23 cellular contexts compared by ENCODE assay signal in genomic region chr13:109009756-109010155, GRCh38.
DNase-seq lines count a peak whose midpoint lies in the region; ATAC-seq and TF ChIP-seq lines count a peak whose summit lies in the region.
"Had no signal": no experiment of that assay in that cellular context is flagged by ENCODE, and none has a peak within 500 bp of the region (broad histone marks: within the 10 kb centered on the region; RNA-seq: fewer than 3 reads in every experiment).

No MANE protein-coding gene starts in this region.

- no peak for DNase-seq in chondrocyte (ENCODE audit: low spot score)
- peak; percentile 74 to 90 for DNase-seq in trophoblast cell
- DNase-seq in NCI-H2107 treated with DMSO at 0.1 percent for 48 hours (lab: John Stamatoyannopoulos, UW; ENCODE audit: unreplicated experiment): no peak
- no peak for DNase-seq in activated naive CD4-positive, alpha-beta T cell treated with anti-CD3 and anti-CD28 coated beads, Interleukin-2, amount 50 U/mL, for 72 hours (ENCODE audit: low spot score in 2 of 2)
- DNase-seq: 8988T; ACHN; BE2C; C1 segment of cervical spinal cord; CD4-positive, alpha-beta memory T cell; CD4-positive, CD25-positive, alpha-beta regulatory T cell; CD8-positive, alpha-beta memory T cell; COR-L47; DMS 273 treated with DMSO at 0.1 percent for 48 hours; DMS153; DMS53; DMS79; DND-41; EL; GDM1 had no signal

- TF ChIP-seq CTCF in chondrocyte (IDR thresholded peaks at IDR 0.05): no peak

- no peak overlapping the region for H2BK5ac ChIP-seq in trophoblast cell (ENCODE audit: low read depth, low read length, poor library complexity)

- H3K36me3 ChIP-seq in trophoblast cell (ENCODE audit: control insufficient read depth in 1 of 2, insufficient read depth in 2 of 2, low read length in 2 of 2): no peaks in the 10 kb centered on the region
- H3K36me3 ChIP-seq: BE2C, BLaER1 had no signal

- H4K91ac ChIP-seq in trophoblast cell (ENCODE audit: low read depth, low read length): no peak overlapping the region

- H3K9me3 ChIP-seq in trophoblast cell (ENCODE audit: insufficient read depth, low read depth, low read length): no peaks in the 10 kb centered on the region
- H3K9me3 ChIP-seq: BE2C, BLaER1 had no signal

- peaks cover 37% of the 10 kb centered on the region for H3K4me1 Mint-ChIP-seq in chondrocyte (ENCODE audit: low read depth)
- H3K4me1 Mint-ChIP-seq: CD14-positive monocyte; CD4-positive, alpha-beta memory T cell; CD4-positive, CD25-positive, alpha-beta regulatory T cell; CD8-positive, alpha-beta memory T cell had no signal

- ATAC-seq in activated naive CD4-positive, alpha-beta T cell treated with anti-CD3 and anti-CD28 coated beads, Interleukin-2, amount 50 U/mL, for 72 hours: no peak
- no peak for ATAC-seq in GM21381 (IDR thresholded peaks at IDR 0.05; ENCODE audit: unreplicated experiment)
- ATAC-seq: GM12878 had no signal

- no peaks in the 10 kb centered on the region for H3K27me3 ChIP-seq in trophoblast cell (ENCODE audit: insufficient read depth, low read length)
- H3K27me3 ChIP-seq: BLaER1 had no signal

- H3K79me1 ChIP-seq in trophoblast cell (ENCODE audit: low read length): no peaks in the 10 kb centered on the region

- H3K4ac ChIP-seq in trophoblast cell (ENCODE audit: low read depth, low read length): no peak overlapping the region

- H3K9me3 Mint-ChIP-seq in chondrocyte (ENCODE audit: low read depth): peaks cover 3% of the 10 kb centered on the region
- H3K9me3 Mint-ChIP-seq in activated naive CD4-positive, alpha-beta T cell treated with anti-CD3 and anti-CD28 coated beads, Interleukin-2, amount 50 U/mL, for 72 hours: peaks cover 3% of the 10 kb centered on the region in 2 donors

- H2BK120ac ChIP-seq in trophoblast cell (ENCODE audit: insufficient read depth, low read length, poor library complexity): no peak overlapping the region

- no peak overlapping the region for H3K9ac ChIP-seq in trophoblast cell (ENCODE audit: low read length)
- H3K9ac ChIP-seq: BLaER1 had no signal

- no peak overlapping the region for H3K18ac ChIP-seq in trophoblast cell (ENCODE audit: low read length)

- H3K79me2 ChIP-seq in trophoblast cell (ENCODE audit: control insufficient read depth, insufficient read depth, low read length, poor library complexity): no peaks in the 10 kb centered on the region

- H4K12ac ChIP-seq in trophoblast cell (ENCODE audit: low read depth, low read length): no peak overlapping the region

- no peak overlapping the region for H3K4me3 Mint-ChIP-seq in chondrocyte (ENCODE audit: unreplicated experiment)
- H3K4me3 Mint-ChIP-seq: CD14-positive monocyte; CD4-positive, alpha-beta memory T cell; CD4-positive, CD25-positive, alpha-beta regulatory T cell; CD8-positive, alpha-beta memory T cell had no signal

- H3K4me2 ChIP-seq in trophoblast cell (ENCODE audit: low read length): no peak overlapping the region
- H3K4me2 ChIP-seq: BLaER1 had no signal

- H3K36me3 Mint-ChIP-seq in chondrocyte (ENCODE audit: low read depth): no peaks in the 10 kb centered on the region
- H3K36me3 Mint-ChIP-seq in activated naive CD4-positive, alpha-beta T cell treated with anti-CD3 and anti-CD28 coated beads, Interleukin-2, amount 50 U/mL, for 72 hours: no peaks in the 10 kb centered on the region
- H3K36me3 Mint-ChIP-seq: CD14-positive monocyte; CD4-positive, CD25-positive, alpha-beta regulatory T cell; CD8-positive, alpha-beta memory T cell had no signal

- WGBS in trophoblast cell (ENCODE audit: extremely low coverage, insufficient coverage, insufficient read length): no CpG with 5 or more reads among the region's 4 CpGs

- no peak overlapping the region for H2BK12ac ChIP-seq in trophoblast cell (ENCODE audit: low read length)

- no peak overlapping the region for H3K4me3 ChIP-seq in trophoblast cell (ENCODE audit: low read depth, low read length)
- H3K4me3 ChIP-seq: BLaER1, GM12878 had no signal

- no peak overlapping the region for H2AFZ ChIP-seq in trophoblast cell (ENCODE audit: insufficient read depth, low read length, poor library complexity)

- no peak overlapping the region for H3K14ac ChIP-seq in trophoblast cell (ENCODE audit: low read length)

- peak overlapping the region; percentile 22 for H3K27ac Mint-ChIP-seq in chondrocyte (ENCODE audit: unreplicated experiment)
- no peak overlapping the region for H3K27ac Mint-ChIP-seq in activated naive CD4-positive, alpha-beta T cell treated with anti-CD3 and anti-CD28 coated beads, Interleukin-2, amount 50 U/mL, for 72 hours
- H3K27ac Mint-ChIP-seq: CD14-positive monocyte; CD4-positive, alpha-beta memory T cell; CD4-positive, CD25-positive, alpha-beta regulatory T cell; CD8-positive, alpha-beta memory T cell had no signal

- H2AK5ac ChIP-seq in trophoblast cell (ENCODE audit: low read length): no peak overlapping the region

- H3K27ac ChIP-seq in trophoblast cell (ENCODE audit: low read depth, low read length): no peak overlapping the region
- H3K27ac ChIP-seq: BLaER1 had no signal

- H3K27me3 Mint-ChIP-seq in chondrocyte (ENCODE audit: low read depth): no peaks in the 10 kb centered on the region
- H3K27me3 Mint-ChIP-seq: CD4-positive, CD25-positive, alpha-beta regulatory T cell; CD8-positive, alpha-beta memory T cell had no signal

- peaks cover 0 to 3% of the 10 kb centered on the region in 2 experiments for H3K4me1 ChIP-seq in trophoblast cell (ENCODE audit: control insufficient read depth in 1 of 2, insufficient read depth in 2 of 2, low read length in 2 of 2)
- H3K4me1 ChIP-seq: BE2C, BLaER1 had no signal

- no peak overlapping the region for H3K23ac ChIP-seq in trophoblast cell (ENCODE audit: low read length)

- H4K8ac ChIP-seq in trophoblast cell (ENCODE audit: low read depth, low read length): no peak overlapping the region

Comparison
In these comparisons a context has a peak if more than half of its experiments do, and no peak if none do; other contexts are left out.
1. DNase-seq: peak in trophoblast cell (2 of 2); none in chondrocyte (single experiment), NCI-H2107 treated with DMSO at 0.1 percent for 48 hours (single experiment) and activated naive CD4-positive, alpha-beta T cell treated with anti-CD3 and anti-CD28 coated beads, Interleukin-2, amount 50 U/mL, for 72 hours (0 of 2).